ENCODE assay signal across 21 cellular contexts in genomic region chr15:66215811-66216210, GRCh38. TPM values are rescaled to one million over a fixed set of nuclear protein-coding genes. Genes with fewer than 3 reads are reported as not detected.
"Had no signal": no experiment of that assay in that cellular context is flagged by ENCODE, and none has a peak within 500 bp of the region (broad histone marks: within the 10 kb centered on the region; RNA-seq: fewer than 3 reads in every experiment).

No MANE protein-coding gene starts in this region.

- ATAC-seq: left cardiac atrium, left colon, left lobe of liver, left lung, left ventricle myocardium superior, lower lobe of right lung, mucosa of descending colon had no signal

- DNase-seq: hippocampal formation, hypothalamus, immature natural killer cell, islet precursor cell, kidney, kidney glomerular epithelial cell, left cardiac atrium, left colon, left lung, left ventricle myocardium inferior, left ventricle myocardium superior, lower lobe of right lung, mammary epithelial cell, mesenchymal stem cell, mesendoderm, midbrain, mucosa of descending colon had no signal

RNA-seq across cellular contexts. Expression of gene MEGF11, which starts 37.7 kb away (rescaled TPM):
- total RNA-seq: left cardiac atrium, left colon, left lobe of liver, left ventricle myocardium inferior, left ventricle myocardium superior, lower lobe of right lung, mammary epithelial cell, mesenteric fat pad, mononuclear cell, myocyte had no signal
